11 cellular contexts compared by ENCODE assay signal in the genomic region with DNA sequence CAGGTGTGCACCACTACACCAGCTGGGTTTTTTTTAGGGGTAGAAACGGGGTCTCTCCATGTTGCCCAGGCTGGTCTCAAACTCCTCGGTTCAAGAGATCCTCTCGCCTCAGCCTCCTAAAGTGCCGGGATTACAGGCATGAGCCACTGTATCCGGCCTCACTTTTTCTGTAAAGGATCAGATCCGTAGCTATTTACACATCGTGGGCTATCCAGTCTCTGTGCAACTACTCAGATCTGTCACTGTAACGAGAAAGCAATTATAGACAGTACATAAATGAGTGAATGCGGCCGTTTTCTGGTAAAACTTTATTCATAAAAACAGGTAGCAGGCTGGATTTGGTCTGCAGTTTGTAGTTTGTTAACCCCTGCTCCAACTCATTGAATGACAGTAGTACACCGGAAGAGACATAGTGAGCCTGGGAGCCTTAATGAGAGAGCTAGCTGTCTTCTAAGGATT. TPM values are rescaled to one million over a fixed set of nuclear protein-coding genes. Genes with fewer than 3 reads are reported as not detected.
DNase-seq lines count a peak whose midpoint lies in the region; ATAC-seq, FAIRE-seq and TF ChIP-seq lines count a peak whose summit lies in the region.
"Had no signal": no experiment of that assay in that cellular context is flagged by ENCODE, and none has a peak within 500 bp of the region (broad histone marks: within the 10 kb centered on the region; RNA-seq: fewer than 3 reads in every experiment).

No MANE protein-coding gene starts in this region.

- no peak overlapping the region for H3K4me3 ChIP-seq in CD4-positive, alpha-beta memory T cell (ENCODE audit: low read length in 2 of 2)
- H3K4me3 ChIP-seq in SK-N-MC (no peak overlapping the region), psoas muscle (no peak overlapping the region), H7 (ENCODE audit: insufficient read depth, low read depth, low read length) (no peak overlapping the region)

- POLR2A ChIA-PET in CD4-positive, alpha-beta memory T cell (lab: Charles Lee; ENCODE audit: partially characterized antibody) = interaction anchor here (1.0 to 5.5 kb wide), 13 partner anchors 10 to 285 kb away, joined by 3 to 87 read pairs (median 5); a partner anchor contains a TSS

- no peak overlapping the region for H3K9ac ChIP-seq in SK-N-MC (ENCODE audit: insufficient read length)

- no peaks in the 10 kb centered on the region for H3K27me3 Mint-ChIP-seq in CD4-positive, alpha-beta memory T cell
- no peaks in the 10 kb centered on the region for H3K27me3 Mint-ChIP-seq in effector memory CD8-positive, alpha-beta T cell

- no peaks in the 10 kb centered on the region for H3K9me3 ChIP-seq in CD4-positive, alpha-beta memory T cell (ENCODE audit: control insufficient read depth in 1 of 2, low read length in 2 of 2)
- H3K9me3 ChIP-seq in SK-N-MC (ENCODE audit: low read depth, low read length) (no peaks in the 10 kb centered on the region), psoas muscle (no peaks in the 10 kb centered on the region)

- H3K4me3 Mint-ChIP-seq in CD4-positive, alpha-beta memory T cell = peak overlapping the region; percentile 29 to 77 (median 46)
- H3K4me3 Mint-ChIP-seq in effector memory CD8-positive, alpha-beta T cell = peak overlapping the region in 1 of 2 donors; percentile 3

- H3K27ac ChIP-seq in CD4-positive, alpha-beta memory T cell (ENCODE audit: low read depth, low read length) = peak overlapping the region; percentile 46
- H3K27ac ChIP-seq in SK-N-MC (0 out of 2 replicates have a peak overlapping the region, but pooled peaks have one; percentile 0), psoas muscle (no peak overlapping the region)

- H3K36me3 Mint-ChIP-seq in CD4-positive, alpha-beta memory T cell = peaks cover 0 to 4% of the 10 kb centered on the region in 2 donors
- peaks cover 11% of the 10 kb centered on the region for H3K36me3 Mint-ChIP-seq in effector memory CD8-positive, alpha-beta T cell (ENCODE audit: insufficient read depth)

- peaks cover 20 to 38% (median 25%) of the 10 kb centered on the region in 4 donors for H3K4me1 Mint-ChIP-seq in CD4-positive, alpha-beta memory T cell
- peaks cover 7 to 9% of the 10 kb centered on the region in 2 donors for H3K4me1 Mint-ChIP-seq in effector memory CD8-positive, alpha-beta T cell (ENCODE audit: low read depth in 2 of 2)

- TF ChIP-seq CTCF in GM20000 (IDR thresholded peaks at IDR 0.05; ENCODE audit: extremely low read depth, missing control alignments) = no peak
- TF ChIP-seq CTCF in psoas muscle (IDR thresholded peaks at IDR 0.05) = no peak

- CTCF ChIA-PET in CD4-positive, alpha-beta memory T cell (lab: Charles Lee; ENCODE audit: partially characterized antibody) = interaction anchor here (0.6 to 10.5 kb wide), 13 partner anchors 11 to 287 kb away, joined by 3 to 132 read pairs (median 12); a partner anchor contains a TSS

- intact Hi-C loops in CD4-positive, alpha-beta memory T cell (cut with micrococcal nuclease) = loop anchor here (2.0 kb wide), 1 partner anchor 161 kb away; no protein-coding TSS in a partner anchor
- intact Hi-C loops in psoas muscle (cut with DNase I) = loop anchor here in 1 of 2 donors (2.0 kb wide), 1 partner anchor 107 kb away; no protein-coding TSS in a partner anchor

- FAIRE-seq in frontal cortex (lab: Jason Lieb, UNC) = no peak

- H3K36me3 ChIP-seq in CD4-positive, alpha-beta memory T cell (ENCODE audit: insufficient read depth, low read length) = no peaks in the 10 kb centered on the region
- H3K36me3 ChIP-seq in SK-N-MC (ENCODE audit: insufficient read depth, low read length) = no peaks in the 10 kb centered on the region
- peaks cover 0 to 19% of the 10 kb centered on the region in 2 donors for H3K36me3 ChIP-seq in psoas muscle (ENCODE audit: insufficient read depth in 1 of 2, low read depth in 1 of 2)
- H3K36me3 ChIP-seq in H7 (replicated peaks; ENCODE audit: control insufficient read depth, insufficient read depth, low read length) = no peaks in the 10 kb centered on the region

- H3K9me3 Mint-ChIP-seq in CD4-positive, alpha-beta memory T cell = no peaks in the 10 kb centered on the region
- no peaks in the 10 kb centered on the region for H3K9me3 Mint-ChIP-seq in effector memory CD8-positive, alpha-beta T cell

- WGBS in psoas muscle, 3 donors = 92 to 95% (median 92%) methylated on average over 11 of the region's 11 CpGs

- peak overlapping the region; percentile 57 to 91 (median 77) for H3K27ac Mint-ChIP-seq in CD4-positive, alpha-beta memory T cell
- H3K27ac Mint-ChIP-seq in effector memory CD8-positive, alpha-beta T cell = peak overlapping the region; percentile 41 to 77

- peak in 1 of 5 donors; percentile 19 for DNase-seq in CD4-positive, alpha-beta memory T cell
- peak; percentile 19 for DNase-seq in GM20000 (ENCODE audit: low spot score)
- no peak for DNase-seq in SK-N-MC (ENCODE audit: low read depth, low spot score)
- no peak for DNase-seq in effector memory CD8-positive, alpha-beta T cell
- DNase-seq in HPDE6-E6E7 (ENCODE audit: extremely low spot score) = no peak
- DNase-seq in psoas muscle = no peak
- no peak for DNase-seq in H7
- DNase-seq in frontal cortex (ENCODE audit: low spot score in 2 of 2) = no peak
- DNase-seq: DMS53, NCI-H1694 treated with DMSO at 0.1 percent for 48 hours, T1000 had no signal

- no peak for ATAC-seq in effector memory CD8-positive, alpha-beta T cell (replicated peaks)
- no peak for ATAC-seq in psoas muscle

- peaks cover 28% of the 10 kb centered on the region for H3K4me1 ChIP-seq in CD4-positive, alpha-beta memory T cell (ENCODE audit: insufficient read depth, low read length)
- peaks cover 14% of the 10 kb centered on the region for H3K4me1 ChIP-seq in psoas muscle

- H3K27me3 ChIP-seq in CD4-positive, alpha-beta memory T cell (ENCODE audit: insufficient read depth, low read length) = no peaks in the 10 kb centered on the region
- H3K27me3 ChIP-seq in psoas muscle (ENCODE audit: insufficient read depth in 3 of 3, low read length in 2 of 3) (no peaks in the 10 kb centered on the region), H7 (ENCODE audit: control insufficient read depth, insufficient read depth, low read length) (no peaks in the 10 kb centered on the region)

RNA-seq across cellular contexts. Expression of a gene that starts 44.5 kb away (rescaled TPM):
- total RNA-seq in CD4-positive, alpha-beta memory T cell = 100 to 1,000 TPM; 106 to 113 TPM
- polyA plus RNA-seq in CD4-positive, alpha-beta memory T cell = 10 to 100 TPM; 52.9 to 81.3 TPM
- total RNA-seq in psoas muscle = 10 to 100 TPM; 37.9 to 66.5 (median 54.1) TPM
- polyA plus RNA-seq in psoas muscle = 100 to 1,000 TPM in 1 of 3 donors, 10 to 100 TPM in 2; 31.3 to 115 (median 70.5) TPM
- total RNA-seq in H7 (2014; rRNA removed; shearing (Covaris generic)) = 64.2 and 67.4 TPM in 2 replicates
- total RNA-seq in frontal cortex = 241 TPM

RNA-seq across cellular contexts. Expression of a gene that starts 44.8 kb away (rescaled TPM):
- total RNA-seq in CD4-positive, alpha-beta memory T cell = 10 to 100 TPM; 17.3 to 17.8 TPM
- polyA plus RNA-seq in CD4-positive, alpha-beta memory T cell = 10 to 100 TPM; 16.4 to 19.5 TPM
- total RNA-seq in psoas muscle = 10 to 100 TPM; 11.4 to 28.8 (median 16.1) TPM
- 10 to 100 TPM; 31.2 to 43.1 (median 34.7) TPM for polyA plus RNA-seq in psoas muscle
- total RNA-seq in H7 (2014; rRNA removed; shearing (Covaris generic)) = 16.4 and 18.6 TPM in 2 replicates
- total RNA-seq in frontal cortex = 18.8 TPM
